In the genomic region with DNA sequence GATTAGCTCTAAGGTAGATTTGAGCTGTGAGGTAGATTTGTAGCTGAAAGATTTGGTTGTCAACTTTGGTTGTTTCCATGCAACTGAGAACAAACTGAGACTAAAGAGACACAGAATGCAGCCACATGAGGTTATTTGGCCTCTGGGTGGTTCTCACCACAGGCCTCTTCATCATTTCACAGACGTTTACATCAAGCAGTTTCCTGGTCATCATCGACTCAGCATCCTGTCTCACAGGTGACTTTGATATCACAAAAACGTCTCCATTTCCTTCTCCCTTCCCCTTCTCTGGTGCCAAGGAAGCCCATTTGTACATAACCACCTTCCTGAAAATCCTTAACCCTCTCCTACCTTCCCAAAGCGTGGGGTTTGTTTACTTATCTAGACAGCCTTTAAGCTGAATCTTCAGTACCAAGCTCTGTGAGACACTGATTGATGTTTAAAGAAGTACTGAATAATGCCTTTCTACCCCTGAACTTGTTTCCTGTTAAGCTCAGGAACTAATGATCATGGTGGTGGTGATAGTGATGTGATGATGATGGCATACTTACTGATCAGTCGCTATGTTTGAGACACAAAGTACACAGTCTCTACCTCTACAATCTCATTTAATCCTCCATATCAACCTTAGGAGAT, we compare ENCODE assay signal across 9 cellular contexts.
DNase-seq lines count a peak whose midpoint lies in the region; ATAC-seq and TF ChIP-seq lines count a peak whose summit lies in the region.
"Had no signal": no experiment of that assay in that cellular context is flagged by ENCODE, and none has a peak within 500 bp of the region (broad histone marks: within the 10 kb centered on the region; RNA-seq: fewer than 3 reads in every experiment).

No MANE protein-coding gene starts in this region.

- H3K4me1 Mint-ChIP-seq in nephron progenitor cell, result peaks cover 59% of the 10 kb centered on the region

- H3K27ac ChIP-seq in RWPE2 (ENCODE audit: poor library complexity, severe bottlenecking), result peak overlapping the region; percentile 58

- DNase-seq in G401 (ENCODE audit: low spot score), result peak; percentile 85
- no peak for DNase-seq in RWPE2 (ENCODE audit: low spot score)
- peak; percentile 35 to 60 for DNase-seq in cardiac fibroblast (ENCODE audit: low read depth in 2 of 2)
- DNase-seq in nephron progenitor cell, result no peak
- no peak for DNase-seq in NCI-H2171 (lab: John Stamatoyannopoulos, UW)
- no peak for DNase-seq in SW480 (ENCODE audit: low spot score)
- DNase-seq in NCI-H2107 (lab: John Stamatoyannopoulos, UW), result no peak
- DNase-seq in iPS-NIHi11 (ENCODE audit: low spot score), result no peak

- no peak for TF ChIP-seq CTCF in RWPE2 (IDR thresholded peaks at IDR 0.05; ENCODE audit: poor library complexity, severe bottlenecking)
- TF ChIP-seq CTCF in cardiac fibroblast (IDR thresholded peaks at IDR 0.05; ENCODE audit: low read depth, low read length), result no peak
- TF ChIP-seq CTCF in nephron progenitor cell (IDR thresholded peaks at IDR 0.05), result no peak

- no peaks in the 10 kb centered on the region for H3K27me3 Mint-ChIP-seq in nephron progenitor cell (ENCODE audit: low read depth, poor library complexity)

- H3K36me3 ChIP-seq in RWPE2 (ENCODE audit: low read depth), result no peaks in the 10 kb centered on the region

- in situ Hi-C loops in G401 (cut with HindIII; ENCODE audit: low sequenced_read_pairs), result no loop called here

- peak overlapping the region; percentile 41 for H3K27ac Mint-ChIP-seq in nephron progenitor cell
- H3K27ac Mint-ChIP-seq: type B pancreatic cell had no signal

- no peaks in the 10 kb centered on the region for H3K27me3 ChIP-seq in RWPE2 (ENCODE audit: insufficient read depth, poor library complexity, severe bottlenecking)

- no peaks in the 10 kb centered on the region for H3K9me3 ChIP-seq in RWPE2 (ENCODE audit: severe bottlenecking)

- peak overlapping the region; percentile 18 for H3K4me3 Mint-ChIP-seq in nephron progenitor cell
- H3K4me3 Mint-ChIP-seq: type B pancreatic cell had no signal

- H3K9me3 Mint-ChIP-seq in nephron progenitor cell, result no peaks in the 10 kb centered on the region
- H3K9me3 Mint-ChIP-seq: type B pancreatic cell had no signal

- peak; percentile 23; the same call in 1 of the 3 replicates for ATAC-seq in RWPE2 (ENCODE audit: low read depth)

- peaks cover 2% of the 10 kb centered on the region for H3K36me3 Mint-ChIP-seq in nephron progenitor cell (ENCODE audit: low read depth)
- H3K36me3 Mint-ChIP-seq: type B pancreatic cell had no signal

- H3K4me1 ChIP-seq in RWPE2 (ENCODE audit: insufficient read depth, poor library complexity, severe bottlenecking), result peaks cover 19% of the 10 kb centered on the region

- H3K4me3 ChIP-seq in RWPE2 (ENCODE audit: severe bottlenecking) (no peak overlapping the region), cardiac fibroblast (replicated peaks in 1 of 2; ENCODE audit: low read depth in 2 of 2, low read length in 2 of 2) (no peak overlapping the region)

Comparison
In these comparisons a context has a peak if more than half of its experiments do, and no peak if none do; other contexts are left out.
1. DNase-seq: peak in G401 (single experiment) and cardiac fibroblast (2 of 2); none in RWPE2 (single experiment), nephron progenitor cell (single experiment), NCI-H2171 (single experiment), SW480 (single experiment), NCI-H2107 (single experiment) and iPS-NIHi11 (single experiment).